In the genomic region with DNA sequence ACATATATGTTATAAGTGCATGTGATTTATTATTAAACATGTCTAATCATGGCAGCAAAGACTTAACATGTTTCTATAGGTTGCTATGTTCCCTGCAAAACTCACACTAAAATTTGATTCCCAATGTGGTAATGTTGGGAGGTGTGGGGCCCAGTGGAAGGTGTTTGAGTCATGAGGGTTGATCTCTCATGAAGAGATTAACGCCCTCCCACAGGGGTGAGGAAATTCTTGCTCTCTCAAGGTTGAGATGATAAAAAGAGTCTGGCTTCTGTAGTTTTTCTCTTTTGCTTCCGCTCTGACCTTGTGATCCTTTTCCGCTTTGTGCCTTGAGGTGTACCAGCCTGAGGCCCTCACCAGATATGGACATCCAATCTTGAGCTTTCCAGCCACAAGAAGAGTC, we compare ENCODE assay signal across 21 cellular contexts.
DNase-seq lines count a peak whose midpoint lies in the region; ATAC-seq, FAIRE-seq and TF ChIP-seq lines count a peak whose summit lies in the region.
"Had no signal": no experiment of that assay in that cellular context is flagged by ENCODE, and none has a peak within 500 bp of the region (broad histone marks: within the 10 kb centered on the region; RNA-seq: fewer than 3 reads in every experiment).

No MANE protein-coding gene starts in this region.

- H3K9ac ChIP-seq in HUES48 (ENCODE audit: low read depth, low read length), result no peak overlapping the region
- no peak overlapping the region for H3K9ac ChIP-seq in astrocyte (ENCODE audit: low read length)
- no peak overlapping the region for H3K9ac ChIP-seq in smooth muscle cell (ENCODE audit: low read depth)
- H3K9ac ChIP-seq: BLaER1 treated with 17β-estradiol and CSF1 and Interleukin-3, amounts not matched to agents 10 nM and 100 nM had no signal

- ATAC-seq in HG02610 (IDR thresholded peaks at IDR 0.05; ENCODE audit: unreplicated experiment), result no peak
- ATAC-seq in activated naive CD4-positive, alpha-beta T cell treated with anti-CD3 and anti-CD28 coated beads, Interleukin-2, amount 50 U/mL, for 72 hours, result no peak
- ATAC-seq: CD8-positive, alpha-beta T cell had no signal

- H3K79me2 ChIP-seq in astrocyte (ENCODE audit: insufficient read depth, low read length) (no peaks in the 10 kb centered on the region), smooth muscle cell (ENCODE audit: low read depth) (no peaks in the 10 kb centered on the region)

- H2AFZ ChIP-seq in astrocyte (ENCODE audit: low read depth, low read length) (no peak overlapping the region), smooth muscle cell (ENCODE audit: low read depth) (peak overlapping the region; percentile 19)

- H3K36me3 ChIP-seq in HUES48 (ENCODE audit: control insufficient read depth, insufficient read depth, low read length) (no peaks in the 10 kb centered on the region), astrocyte (ENCODE audit: insufficient read depth, low read length) (no peaks in the 10 kb centered on the region), smooth muscle cell (ENCODE audit: low read depth) (no peaks in the 10 kb centered on the region)
- H3K36me3 ChIP-seq: BLaER1 treated with 17β-estradiol and CSF1 and Interleukin-3, amounts not matched to agents 10 nM and 100 nM; Peyer's patch had no signal

- H3K4me1 ChIP-seq in HUES48 (ENCODE audit: control insufficient read depth, insufficient read depth, low read length) (peaks cover 25% of the 10 kb centered on the region), astrocyte (ENCODE audit: insufficient read depth, low read length) (no peaks in the 10 kb centered on the region), smooth muscle cell (ENCODE audit: low read depth) (peaks cover 16% of the 10 kb centered on the region)
- H3K4me1 ChIP-seq: BLaER1 treated with 17β-estradiol and CSF1 and Interleukin-3, amounts not matched to agents 10 nM and 100 nM; Peyer's patch had no signal

- DNase-seq in astrocyte (ENCODE audit: low read depth) (no peak), iPS-NIHi7 (ENCODE audit: extremely low spot score) (peak; percentile 13), smooth muscle cell (lab: John Stamatoyannopoulos, UW; ENCODE audit: unreplicated experiment) (no peak)
- no peak for DNase-seq in effector CD4-positive, alpha-beta T cell
- DNase-seq in activated naive CD4-positive, alpha-beta T cell treated with anti-CD3 and anti-CD28 coated beads, Interleukin-2, amount 50 U/mL, for 72 hours (ENCODE audit: low spot score in 2 of 2), result no peak
- DNase-seq: CD8-positive, alpha-beta T cell; DMS53; HCEC 1CT; MM.1S; NCI-H1092; NCI-H146; NCI-H2029 treated with DMSO at 0.1 percent for 48 hours; NCI-H2171; NCI-H446; Peyer's patch had no signal

- 58% methylated on average over 3 of the region's 3 CpGs for WGBS in smooth muscle cell (ENCODE audit: low lambda C conversion rate)

- H3K4me3 ChIP-seq in HUES48 (ENCODE audit: low read depth, low read length), result no peak overlapping the region
- H3K4me3 ChIP-seq in astrocyte (ENCODE audit: insufficient read depth, low read depth, low read length), result no peak overlapping the region
- H3K4me3 ChIP-seq in smooth muscle cell, result no peak overlapping the region
- H3K4me3 ChIP-seq: BLaER1 treated with 17β-estradiol and CSF1 and Interleukin-3, amounts not matched to agents 10 nM and 100 nM; Peyer's patch had no signal

- no peak overlapping the region for H3K4me3 Mint-ChIP-seq in astrocyte (ENCODE audit: unreplicated experiment)
- H3K4me3 Mint-ChIP-seq: CD8-positive, alpha-beta T cell had no signal

- H3K27ac Mint-ChIP-seq in astrocyte (ENCODE audit: unreplicated experiment), result peak overlapping the region; percentile 67
- no peak overlapping the region for H3K27ac Mint-ChIP-seq in activated naive CD4-positive, alpha-beta T cell treated with anti-CD3 and anti-CD28 coated beads, Interleukin-2, amount 50 U/mL, for 72 hours
- H3K27ac Mint-ChIP-seq: CD8-positive, alpha-beta T cell had no signal

- peaks cover 12% of the 10 kb centered on the region for H3K4me1 Mint-ChIP-seq in astrocyte (ENCODE audit: low read depth, unreplicated experiment)

- no peak overlapping the region for H3K4me2 ChIP-seq in astrocyte (ENCODE audit: low read length)
- no peak overlapping the region for H3K4me2 ChIP-seq in smooth muscle cell
- H3K4me2 ChIP-seq: BLaER1 treated with 17β-estradiol and CSF1 and Interleukin-3, amounts not matched to agents 10 nM and 100 nM had no signal

- FAIRE-seq in astrocyte (lab: Jason Lieb, UNC), result no peak
- FAIRE-seq: GM12891, GM18507, HTR-8/SVneo had no signal

- H4K20me1 ChIP-seq in astrocyte (ENCODE audit: insufficient read depth, low read length) (no peaks in the 10 kb centered on the region), smooth muscle cell (ENCODE audit: low read depth) (no peaks in the 10 kb centered on the region)
- H4K20me1 ChIP-seq: BLaER1 treated with 17β-estradiol and CSF1 and Interleukin-3, amounts not matched to agents 10 nM and 100 nM had no signal

- H3K27ac ChIP-seq in HUES48 (ENCODE audit: low read depth, low read length), result peak overlapping the region; percentile 93
- H3K27ac ChIP-seq in astrocyte (ENCODE audit: low read depth, low read length), result no peak overlapping the region
- no peak overlapping the region for H3K27ac ChIP-seq in smooth muscle cell (ENCODE audit: low read depth)
- H3K27ac ChIP-seq: BLaER1 treated with 17β-estradiol and CSF1 and Interleukin-3, amounts not matched to agents 10 nM and 100 nM; Peyer's patch had no signal

- no peaks in the 10 kb centered on the region for H3K36me3 Mint-ChIP-seq in astrocyte (ENCODE audit: low read depth, unreplicated experiment)
- no peaks in the 10 kb centered on the region for H3K36me3 Mint-ChIP-seq in activated naive CD4-positive, alpha-beta T cell treated with anti-CD3 and anti-CD28 coated beads, Interleukin-2, amount 50 U/mL, for 72 hours
- H3K36me3 Mint-ChIP-seq: CD8-positive, alpha-beta T cell had no signal

- TF ChIP-seq CTCF in astrocyte (IDR thresholded peaks at IDR 0.05; ENCODE audit: insufficient read depth, low read depth, low read length), result no peak
- TF ChIP-seq CTCF in smooth muscle cell (IDR thresholded peaks at IDR 0.05; ENCODE audit: borderline replicate concordance, insufficient read depth, poor library complexity, severe bottlenecking), result no peak

- no peaks in the 10 kb centered on the region for H3K27me3 Mint-ChIP-seq in astrocyte (ENCODE audit: low read depth, unreplicated experiment)

- no peaks in the 10 kb centered on the region for H3F3A ChIP-seq in smooth muscle cell (ENCODE audit: low read depth)

- no peaks in the 10 kb centered on the region for H3K9me3 ChIP-seq in HUES48 (ENCODE audit: control insufficient read depth, insufficient read depth, low read length)
- no peaks in the 10 kb centered on the region for H3K9me3 ChIP-seq in astrocyte (ENCODE audit: insufficient read depth, low read depth, low read length)
- H3K9me3 ChIP-seq in smooth muscle cell (replicated peaks; ENCODE audit: low read depth), result no peaks in the 10 kb centered on the region
- H3K9me3 ChIP-seq: BLaER1 treated with 17β-estradiol and CSF1 and Interleukin-3, amounts not matched to agents 10 nM and 100 nM; Peyer's patch had no signal

- H3K27me3 ChIP-seq in HUES48 (ENCODE audit: control insufficient read depth, insufficient read depth, low read length), result no peaks in the 10 kb centered on the region
- no peaks in the 10 kb centered on the region for H3K27me3 ChIP-seq in astrocyte (ENCODE audit: insufficient read depth, low read length)
- no peaks in the 10 kb centered on the region for H3K27me3 ChIP-seq in smooth muscle cell (ENCODE audit: low read depth)
- H3K27me3 ChIP-seq: BLaER1 treated with 17β-estradiol and CSF1 and Interleukin-3, amounts not matched to agents 10 nM and 100 nM; Peyer's patch had no signal

- peaks cover 1% of the 10 kb centered on the region for H3K9me3 Mint-ChIP-seq in astrocyte (ENCODE audit: unreplicated experiment)
- no peaks in the 10 kb centered on the region for H3K9me3 Mint-ChIP-seq in activated naive CD4-positive, alpha-beta T cell treated with anti-CD3 and anti-CD28 coated beads, Interleukin-2, amount 50 U/mL, for 72 hours
